11 cellular contexts compared by ENCODE assay signal in genomic region chr7:139853576-139854511, GRCh38. TPM values are rescaled to one million over a fixed set of nuclear protein-coding genes. Genes with fewer than 3 reads are reported as not detected.
DNase-seq lines count a peak whose midpoint lies in the region; ATAC-seq and TF ChIP-seq lines count a peak whose summit lies in the region.
"Had no signal": no experiment of that assay in that cellular context is flagged by ENCODE, and none has a peak within 500 bp of the region (broad histone marks: within the 10 kb centered on the region; RNA-seq: fewer than 3 reads in every experiment).

No MANE protein-coding gene starts in this region.

- no peak overlapping the region for H3K4me2 ChIP-seq in mesenchymal stem cell (ENCODE audit: low read length, poor library complexity, severe bottlenecking)

- H2BK12ac ChIP-seq in mesenchymal stem cell (ENCODE audit: low read length in 2 of 2), result peak overlapping the region; percentile 12 to 29

- DNase-seq in Right ventricle myocardium superior (no peak), Right ventricle myocardium inferior (ENCODE audit: missing footprints) (no peak), astrocyte of the spinal cord (ENCODE audit: low read depth, low spot score) (peak; percentile 79), mesenchymal stem cell (peak; percentile 93), SW 1271 (lab: John Stamatoyannopoulos, UW) (no peak), RPMI8226 (no peak), iPS-NIHi11 (ENCODE audit: low spot score) (no peak)
- DNase-seq: CD4-positive, CD25-positive, alpha-beta regulatory T cell; stimulated activated CD4-positive, alpha-beta T cell treated with anti-CD3 and anti-CD28 coated beads, Interleukin-4, amount 100 ng/mL, for 24 hours had no signal

- peak overlapping the region in 1 of 2 experiments; percentile 75 for H3K4ac ChIP-seq in mesenchymal stem cell (ENCODE audit: low read depth in 1 of 2, low read length in 2 of 2)

- WGBS in mesenchymal stem cell, result 63% methylated on average over 8 of the region's 9 CpGs

- peak overlapping the region in 1 of 2 experiments; percentile 23 for H3K23ac ChIP-seq in mesenchymal stem cell (ENCODE audit: low read length in 2 of 2)

- no peak overlapping the region for H4K91ac ChIP-seq in mesenchymal stem cell (ENCODE audit: low read length)

- H3K27ac ChIP-seq in mesenchymal stem cell (ENCODE audit: low read length, poor library complexity, severe bottlenecking), result no peak overlapping the region

- ATAC-seq in Right ventricle myocardium superior (ENCODE audit: poor library complexity), result peak; percentile 52
- ATAC-seq in Right ventricle myocardium inferior, result no peak
- ATAC-seq in GM19023 (IDR thresholded peaks at IDR 0.05; ENCODE audit: unreplicated experiment), result no peak
- ATAC-seq: Panc1 had no signal

- no peak overlapping the region for H2BK120ac ChIP-seq in mesenchymal stem cell (ENCODE audit: low read depth, low read length)

- no peak overlapping the region for H2AK5ac ChIP-seq in mesenchymal stem cell (ENCODE audit: low read length, severe bottlenecking)

- in situ Hi-C loops in astrocyte of the spinal cord (cut with HindIII; ENCODE audit: low sequenced_read_pairs), result no loop called here

- peak overlapping the region; percentile 68 for H3K9ac ChIP-seq in mesenchymal stem cell (ENCODE audit: low read length)

- H3K4me1 ChIP-seq in mesenchymal stem cell (ENCODE audit: control insufficient read depth, insufficient read depth, low read depth, low read length), result peaks cover 2% of the 10 kb centered on the region

- intact Hi-C loops in Right ventricle myocardium superior (cut with DNase I), result no loop called here
- intact Hi-C loops in Right ventricle myocardium inferior (cut with DNase I), result no loop called here

- H3K36me3 ChIP-seq in mesenchymal stem cell (ENCODE audit: control insufficient read depth in 1 of 2, insufficient read depth in 2 of 2, low read depth in 1 of 2, low read length in 2 of 2), result no peaks in the 10 kb centered on the region

- no peak for TF ChIP-seq CTCF in astrocyte of the spinal cord (IDR thresholded peaks at IDR 0.05; ENCODE audit: low read depth, low read length)

- H3K18ac ChIP-seq in mesenchymal stem cell (ENCODE audit: low read depth in 1 of 2, low read length in 2 of 2), result peak overlapping the region in 1 of 2 experiments; percentile 69

- H3K9me3 ChIP-seq in mesenchymal stem cell (ENCODE audit: control insufficient read depth, low read length), result no peaks in the 10 kb centered on the region

- no peak overlapping the region for H2BK15ac ChIP-seq in mesenchymal stem cell (ENCODE audit: low read depth, poor library complexity, severe bottlenecking)

- H4K8ac ChIP-seq in mesenchymal stem cell (ENCODE audit: low read length), result peak overlapping the region; percentile 10

- H3K4me3 ChIP-seq in astrocyte of the spinal cord (ENCODE audit: low read depth, low read length) (no peak overlapping the region), mesenchymal stem cell (ENCODE audit: insufficient read depth in 1 of 2, low read depth in 1 of 2, low read length in 2 of 2) (no peak overlapping the region)

- H2BK5ac ChIP-seq in mesenchymal stem cell (ENCODE audit: low read depth, low read length, poor library complexity, severe bottlenecking), result no peak overlapping the region

- H3K27me3 ChIP-seq in mesenchymal stem cell (ENCODE audit: control insufficient read depth in 1 of 2, insufficient read depth in 1 of 2, low read length in 2 of 2), result no peaks in the 10 kb centered on the region

- H2AFZ ChIP-seq in mesenchymal stem cell (ENCODE audit: low read depth, low read length), result no peak overlapping the region

- peaks cover 2% of the 10 kb centered on the region for H3K79me1 ChIP-seq in mesenchymal stem cell (replicated peaks; ENCODE audit: low read length, poor library complexity, severe bottlenecking)

- no peak overlapping the region for H3K14ac ChIP-seq in mesenchymal stem cell (ENCODE audit: low read length in 2 of 2)

RNA-seq across cellular contexts. Expression of gene TBXAS1, which starts 24.8 kb away (rescaled TPM):
- total RNA-seq in Right ventricle myocardium superior, result 4.2 TPM
- total RNA-seq in Right ventricle myocardium inferior, result 6.0 TPM
- polyA plus RNA-seq in mesenchymal stem cell (2013, experiment 1 of 2), result 17.7 TPM
- 19.0 TPM for polyA plus RNA-seq in mesenchymal stem cell (2013, experiment 2 of 2)

Comparison
In these comparisons a context has a peak if more than half of its experiments do, and no peak if none do; other contexts are left out.
1. DNase-seq: peak in astrocyte of the spinal cord (single experiment) and mesenchymal stem cell (single experiment); none in Right ventricle myocardium superior (single experiment), Right ventricle myocardium inferior (single experiment), SW 1271 (0 of 2), RPMI8226 (single experiment) and iPS-NIHi11 (single experiment).